ENCODE assay signal across 1 cellular context in genomic region chr14:92637864-92638263, GRCh38.
TF ChIP-seq lines count a peak whose summit lies in the region.

No MANE protein-coding gene starts in this region.

TF ChIP-seq in neural cell, 6 proteins besides CTCF, POLR2A, EP300 and RAD21 (continued from another document):
- TF ChIP-seq TAF1 (IDR thresholded peaks at IDR 0.05; ENCODE audit: low read depth) (no peak), POLR2AphosphoS5 (IDR thresholded peaks at IDR 0.05) (no peak)
